18 cellular contexts compared by ENCODE assay signal in genomic region chr2:216621292-216621691, GRCh38. TPM values are rescaled to one million over a fixed set of nuclear protein-coding genes. Genes with fewer than 3 reads are reported as not detected.
DNase-seq lines count a peak whose midpoint lies in the region; ATAC-seq, FAIRE-seq and TF ChIP-seq lines count a peak whose summit lies in the region.
"Had no signal": no experiment of that assay in that cellular context is flagged by ENCODE, and none has a peak within 500 bp of the region (broad histone marks: within the 10 kb centered on the region; RNA-seq: fewer than 3 reads in every experiment).

No MANE protein-coding gene starts in this region.

- no peak overlapping the region for H3K18ac ChIP-seq in mesenchymal stem cell (ENCODE audit: low read depth in 1 of 2, low read length in 2 of 2)

- H2BK12ac ChIP-seq in mesenchymal stem cell (ENCODE audit: low read length in 2 of 2), result no peak overlapping the region

- H3K27ac ChIP-seq in WERI-Rb-1 (peak overlapping the region; percentile 90), pancreas (no peak overlapping the region), mesenchymal stem cell (ENCODE audit: low read length, poor library complexity, severe bottlenecking) (no peak overlapping the region)
- H3K27ac ChIP-seq: epithelial cell of prostate, upper lobe of right lung had no signal

- no peak overlapping the region for H2BK5ac ChIP-seq in mesenchymal stem cell (ENCODE audit: low read depth, low read length, poor library complexity, severe bottlenecking)

- H3K9me3 ChIP-seq in WERI-Rb-1 (ENCODE audit: severe bottlenecking), result no peaks in the 10 kb centered on the region
- no peaks in the 10 kb centered on the region for H3K9me3 ChIP-seq in pancreas
- H3K9me3 ChIP-seq in HAP-1, result no peaks in the 10 kb centered on the region
- peaks cover 10% of the 10 kb centered on the region for H3K9me3 ChIP-seq in mesenchymal stem cell (ENCODE audit: control insufficient read depth, low read length)
- H3K9me3 ChIP-seq: upper lobe of right lung had no signal

- H4K91ac ChIP-seq in mesenchymal stem cell (ENCODE audit: low read length), result no peak overlapping the region

- no peak for TF ChIP-seq CTCF in WERI-Rb-1 (IDR thresholded peaks at IDR 0.05; ENCODE audit: low read depth, low read length)
- no peak for TF ChIP-seq CTCF in pancreas (IDR thresholded peaks at IDR 0.05)

- H2AK5ac ChIP-seq in mesenchymal stem cell (ENCODE audit: low read length, severe bottlenecking), result no peak overlapping the region

- peaks cover 0 to 8% (median 0%) of the 10 kb centered on the region in 3 donors for H3K4me1 ChIP-seq in pancreas
- peaks cover 6% of the 10 kb centered on the region for H3K4me1 ChIP-seq in HAP-1
- H3K4me1 ChIP-seq in mesenchymal stem cell (ENCODE audit: control insufficient read depth, insufficient read depth, low read depth, low read length), result peaks cover 5% of the 10 kb centered on the region
- H3K4me1 ChIP-seq: upper lobe of right lung had no signal

- no peak overlapping the region for H4K8ac ChIP-seq in mesenchymal stem cell (ENCODE audit: low read length)

- in situ Hi-C loops in G401 (cut with HindIII; ENCODE audit: low sequenced_read_pairs), result no loop called here
- in situ Hi-C loops in HAP-1 (cut with MboI; ENCODE audit: low sequenced_read_pairs), result no loop called here

- no peak overlapping the region for H3K23ac ChIP-seq in mesenchymal stem cell (ENCODE audit: low read length in 2 of 2)

- peak; percentile 27 for DNase-seq in G401 (ENCODE audit: low spot score)
- peak; percentile 58 for DNase-seq in NCI-H2029 treated with DMSO at 0.1 percent for 48 hours (lab: John Stamatoyannopoulos, UW)
- DNase-seq in WERI-Rb-1, result no peak
- DNase-seq in pancreas, result no peak
- DNase-seq in HAP-1 (ENCODE audit: low spot score in 2 of 2), result no peak
- no peak for DNase-seq in retina
- no peak for DNase-seq in mesenchymal stem cell
- DNase-seq: activated CD8-positive, alpha-beta T cell treated with anti-CD3 and anti-CD28 coated beads, Interleukin-2, amount 10 ng/mL, durations not matched to agents 7 days and 5 days; activated effector memory CD4-positive, alpha-beta T cell treated with Interleukin-2 at 50 U/mL for 16 hours; CD4-positive, CD25-positive, alpha-beta regulatory T cell; kidney; NCI-H1417 treated with DMSO at 0.1 percent for 48 hours; stimulated activated CD4-positive, alpha-beta T cell treated with anti-CD3 and anti-CD28 coated beads, Interleukin-4, amount 100 ng/mL, for 4 hours; upper lobe of right lung had no signal

- no peak overlapping the region for H2AFZ ChIP-seq in mesenchymal stem cell (ENCODE audit: low read depth, low read length)

- H3K4me2 ChIP-seq in mesenchymal stem cell (ENCODE audit: low read length, poor library complexity, severe bottlenecking), result no peak overlapping the region

- no peak for FAIRE-seq in pancreas (lab: Jason Lieb, UNC)
- FAIRE-seq: colon, kidney had no signal

- H3K36me3 ChIP-seq in WERI-Rb-1 (no peaks in the 10 kb centered on the region), pancreas (no peaks in the 10 kb centered on the region), HAP-1 (replicated peaks) (no peaks in the 10 kb centered on the region), mesenchymal stem cell (ENCODE audit: control insufficient read depth in 1 of 2, insufficient read depth in 2 of 2, low read depth in 1 of 2, low read length in 2 of 2) (no peaks in the 10 kb centered on the region)
- H3K36me3 ChIP-seq: upper lobe of right lung had no signal

- no peaks in the 10 kb centered on the region for H3K79me1 ChIP-seq in mesenchymal stem cell (replicated peaks; ENCODE audit: low read length, poor library complexity, severe bottlenecking)

- ATAC-seq in pancreas, result peak in 3 of 4 donors; percentile 17 to 67 (median 42)
- ATAC-seq in HG02981 (IDR thresholded peaks at IDR 0.05; ENCODE audit: unreplicated experiment), result no peak
- ATAC-seq: activated CD8-positive, alpha-beta T cell treated with anti-CD3 and anti-CD28 coated beads, Interleukin-2, amount 10 ng/mL, durations not matched to agents 7 days and 5 days; upper lobe of right lung had no signal

- intact Hi-C loops in pancreas (cut with DNase I), result no loop called here

- H3K27me3 ChIP-seq in WERI-Rb-1 (ENCODE audit: insufficient read depth, low read depth, severe bottlenecking) (no peaks in the 10 kb centered on the region), pancreas (no peaks in the 10 kb centered on the region), HAP-1 (ENCODE audit: low read depth) (no peaks in the 10 kb centered on the region), mesenchymal stem cell (ENCODE audit: control insufficient read depth in 1 of 2, insufficient read depth in 1 of 2, low read length in 2 of 2) (peaks cover 0 to 54% of the 10 kb centered on the region in 2 experiments)
- H3K27me3 ChIP-seq: upper lobe of right lung had no signal

- no peak overlapping the region for H3K4ac ChIP-seq in mesenchymal stem cell (ENCODE audit: low read depth in 1 of 2, low read length in 2 of 2)

- H3K4me3 ChIP-seq in WERI-Rb-1 (ENCODE audit: low read depth, low read length) (no peak overlapping the region), pancreas (no peak overlapping the region), HAP-1 (no peak overlapping the region), mesenchymal stem cell (ENCODE audit: insufficient read depth in 1 of 2, low read depth in 1 of 2, low read length in 2 of 2) (no peak overlapping the region)
- H3K4me3 ChIP-seq: upper lobe of right lung had no signal

- H2BK120ac ChIP-seq in mesenchymal stem cell (ENCODE audit: low read depth, low read length), result no peak overlapping the region

- H2BK15ac ChIP-seq in mesenchymal stem cell (ENCODE audit: low read depth, poor library complexity, severe bottlenecking), result no peak overlapping the region

- 57 to 58% methylated on average over 4 of the region's 4 CpGs for WGBS in pancreas, 2 donors
- WGBS in mesenchymal stem cell, result 87% methylated on average over 4 of the region's 4 CpGs

- H3K9ac ChIP-seq in mesenchymal stem cell (ENCODE audit: low read length), result no peak overlapping the region

- H3K14ac ChIP-seq in mesenchymal stem cell (ENCODE audit: low read length in 2 of 2), result peak overlapping the region in 1 of 2 experiments; percentile 75

RNA-seq across cellular contexts. Expression of gene IGFBP2, which starts 11.9 kb away (rescaled TPM):
- 134 and 159 TPM in 2 replicates for total RNA-seq in G401 (2014; rRNA removed; shearing (Covaris generic))
- total RNA-seq in pancreas, result 100 to 1,000 TPM in 4 of 6 donors, 10 to 100 TPM in 2; 76.3 to 211 (median 155) TPM
- 10 to 100 TPM; 43.1 to 56.5 TPM for polyA plus RNA-seq in pancreas
- 285 TPM for polyA plus RNA-seq in mesenchymal stem cell (2013, experiment 1 of 2)
- 282 TPM for polyA plus RNA-seq in mesenchymal stem cell (2013, experiment 2 of 2)
- total RNA-seq: CD4-positive, CD25-positive, alpha-beta regulatory T cell had no signal
- polyA plus RNA-seq: CD4-positive, CD25-positive, alpha-beta regulatory T cell; IgD-negative memory B cell had no signal

Comparison
In these comparisons a context has a peak if more than half of its experiments do, and no peak if none do; other contexts are left out.
1. DNase-seq: peak in G401 (single experiment) and NCI-H2029 treated with DMSO at 0.1 percent for 48 hours (single experiment); none in WERI-Rb-1 (single experiment), pancreas (0 of 6), HAP-1 (0 of 2), retina (single experiment) and mesenchymal stem cell (single experiment).